In the genomic region with DNA sequence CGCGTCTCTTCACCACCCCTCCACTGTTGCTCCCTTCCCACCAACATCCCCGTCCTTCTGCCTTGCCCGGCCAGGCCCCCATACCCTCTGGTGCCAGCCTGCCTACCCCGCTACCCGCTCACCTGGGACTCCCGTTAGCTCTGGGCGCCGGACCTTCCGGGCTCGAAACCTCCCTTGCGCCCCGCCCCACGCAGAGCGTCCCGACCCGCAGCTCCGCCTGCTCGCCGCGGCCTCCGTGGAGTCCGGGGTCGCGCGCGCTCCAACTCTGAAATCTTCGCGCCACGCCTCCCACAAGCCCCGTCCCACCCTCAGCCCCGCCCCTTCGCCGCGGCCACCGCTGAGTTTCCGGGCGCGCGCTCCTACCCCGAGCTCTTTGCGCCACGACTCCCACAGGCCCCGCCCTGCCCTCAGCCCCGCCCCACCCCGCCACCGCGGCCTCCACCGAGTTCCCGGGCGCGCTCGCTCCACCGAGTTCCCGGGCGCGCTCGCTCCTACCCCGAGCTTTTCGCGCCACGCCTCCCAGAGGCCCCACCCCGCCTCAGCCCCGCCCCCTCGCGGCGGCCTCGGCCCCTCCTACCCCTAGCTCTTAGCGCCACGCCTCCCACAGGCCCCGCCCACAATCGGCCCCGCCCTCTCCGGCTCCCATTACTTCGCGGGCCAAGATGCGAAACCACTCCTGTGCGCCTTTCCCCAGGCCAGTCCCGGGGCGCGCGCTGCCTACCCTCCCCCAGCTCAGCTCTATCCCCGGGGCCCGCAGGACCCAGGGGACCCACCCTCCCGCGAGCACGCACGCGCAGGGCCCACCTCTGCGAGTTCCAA, we compare ENCODE assay signal across 8 cellular contexts. TPM values are rescaled to one million over a fixed set of nuclear protein-coding genes. Genes with fewer than 3 reads are reported as not detected.
DNase-seq lines count a peak whose midpoint lies in the region; ATAC-seq and TF ChIP-seq lines count a peak whose summit lies in the region.

IFT25 (minus strand) TSS at position 267 of the 819 bp plus-strand sequence. CDS start 5,617 bp downstream, outside the sequence.

- no peaks in the 10 kb centered on the region for H3K9me3 Mint-ChIP-seq in activated naive CD4-positive, alpha-beta T cell treated with anti-CD3 and anti-CD28 coated beads, Interleukin-2, amount 50 U/mL, for 24 hours

- no peaks in the 10 kb centered on the region for H3K36me3 Mint-ChIP-seq in activated naive CD4-positive, alpha-beta T cell treated with anti-CD3 and anti-CD28 coated beads, Interleukin-2, amount 50 U/mL, for 24 hours

- ATAC-seq in HG02588 (IDR thresholded peaks at IDR 0.05; ENCODE audit: unreplicated experiment) (peak; percentile 65), SK-N-SH treated with all-trans-retinoic acid at 6 μM for 48 hours (peak; percentile 90), omental fat pad (ENCODE audit: low FRiP score) (peak; percentile 96)

- H3K27ac ChIP-seq in temporal lobe (ENCODE audit: low read depth, low read length): peak within 1 kb of the TSS; percentile 68

- peak within 1 kb of the TSS; percentile 94 for H3K27ac Mint-ChIP-seq in activated naive CD4-positive, alpha-beta T cell treated with anti-CD3 and anti-CD28 coated beads, Interleukin-2, amount 50 U/mL, for 24 hours

- TF ChIP-seq CTCF in GM10248 (IDR thresholded peaks at IDR 0.05; ENCODE audit: control extremely low read depth, extremely low read depth, low read depth, missing control alignments) (no peak), omental fat pad (IDR thresholded peaks at IDR 0.05) (no peak)

- H3K4me3 Mint-ChIP-seq in activated naive CD4-positive, alpha-beta T cell treated with anti-CD3 and anti-CD28 coated beads, Interleukin-2, amount 50 U/mL, for 24 hours: peak within 1 kb of the TSS; percentile 94

- DNase-seq in GM10248 (ENCODE audit: extremely low spot score): peak; percentile 95
- peak; percentile 91 for DNase-seq in NCI-H1048 (lab: John Stamatoyannopoulos, UW)
- peak; percentile 96 for DNase-seq in globus pallidus (ENCODE audit: low spot score)
- peak; percentile 98 for DNase-seq in omental fat pad (ENCODE audit: low spot score)

- CTCF ChIA-PET in GM10248 (lab: Yijun Ruan, JAX): interaction anchor here (0.6 to 3.2 kb wide), 22 partner anchors 9 to 136 kb away, joined by 3 to 24 read pairs (median 3); partner anchors contain the start of gene NDC1

- POLR2A ChIA-PET in GM10248 (lab: Yijun Ruan, JAX): interaction anchor here (0.5 to 2.0 kb wide), 9 partner anchors 11 to 254 kb away, joined by 3 to 21 read pairs (median 3); partner anchors contain the start of genes CYB5RL, MRPL37, TCEANC2 and TMEM59

- no peaks in the 10 kb centered on the region for H3K27me3 Mint-ChIP-seq in activated naive CD4-positive, alpha-beta T cell treated with anti-CD3 and anti-CD28 coated beads, Interleukin-2, amount 50 U/mL, for 24 hours

- peaks cover 47% of the 10 kb centered on the region for H3K4me1 Mint-ChIP-seq in activated naive CD4-positive, alpha-beta T cell treated with anti-CD3 and anti-CD28 coated beads, Interleukin-2, amount 50 U/mL, for 24 hours

TF ChIP-seq in SK-N-SH treated with all-trans-retinoic acid at 6 μM for 48 hours, 23 proteins besides CTCF, POLR2A, EP300 and RAD21:
- TF ChIP-seq SNAI2 (CRISPR knock-in tag; IDR thresholded peaks at IDR 0.05) (no peak), POU6F1 (CRISPR knock-in tag; IDR thresholded peaks at IDR 0.05; ENCODE audit: borderline replicate concordance, low read depth) (no peak), TSHZ2 (CRISPR knock-in tag; IDR thresholded peaks at IDR 0.05) (no peak), ZC3H10 (CRISPR knock-in tag; IDR thresholded peaks at IDR 0.05) (no peak), OSR1 (CRISPR knock-in tag; IDR thresholded peaks at IDR 0.05) (no peak), ZNF565 (CRISPR knock-in tag; conservative IDR thresholded peaks at IDR 0.05; ENCODE audit: low read depth) (no peak), TOX (CRISPR knock-in tag; IDR thresholded peaks at IDR 0.05; ENCODE audit: borderline replicate concordance) (no peak), TCF4 (CRISPR knock-in tag; IDR thresholded peaks at IDR 0.05; ENCODE audit: borderline replicate concordance) (no peak)
- TF ChIP-seq, protein P1, sequence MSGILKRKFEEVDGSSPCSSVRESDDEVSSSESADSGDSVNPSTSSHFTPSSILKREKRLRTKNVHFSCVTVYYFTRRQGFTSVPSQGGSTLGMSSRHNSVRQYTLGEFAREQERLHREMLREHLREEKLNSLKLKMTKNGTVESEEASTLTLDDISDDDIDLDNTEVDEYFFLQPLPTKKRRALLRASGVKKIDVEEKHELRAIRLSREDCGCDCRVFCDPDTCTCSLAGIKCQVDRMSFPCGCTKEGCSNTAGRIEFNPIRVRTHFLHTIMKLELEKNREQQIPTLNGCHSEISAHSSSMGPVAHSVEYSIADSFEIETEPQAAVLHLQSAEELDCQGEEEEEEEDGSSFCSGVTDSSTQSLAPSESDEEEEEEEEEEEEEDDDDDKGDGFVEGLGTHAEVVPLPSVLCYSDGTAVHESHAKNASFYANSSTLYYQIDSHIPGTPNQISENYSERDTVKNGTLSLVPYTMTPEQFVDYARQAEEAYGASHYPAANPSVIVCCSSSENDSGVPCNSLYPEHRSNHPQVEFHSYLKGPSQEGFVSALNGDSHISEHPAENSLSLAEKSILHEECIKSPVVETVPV (CRISPR knock-in tag; IDR thresholded peaks at IDR 0.05): no peak

RNA-seq across cellular contexts. Expression of gene IFT25, which starts in this region (rescaled TPM):
- 10 to 100 TPM; 11.6 to 24.6 (median 15.5) TPM for total RNA-seq in omental fat pad
- 15.2 TPM for total RNA-seq in temporal lobe

Comparison
In these comparisons a context has a peak if more than half of its experiments do, and no peak if none do; other contexts are left out.
1. Peak in every context shown above with its lines: DNase-seq, ATAC-seq and H3K27ac ChIP-seq.